Comparison of ENCODE assay signal across 1 cellular context in the genomic region with DNA sequence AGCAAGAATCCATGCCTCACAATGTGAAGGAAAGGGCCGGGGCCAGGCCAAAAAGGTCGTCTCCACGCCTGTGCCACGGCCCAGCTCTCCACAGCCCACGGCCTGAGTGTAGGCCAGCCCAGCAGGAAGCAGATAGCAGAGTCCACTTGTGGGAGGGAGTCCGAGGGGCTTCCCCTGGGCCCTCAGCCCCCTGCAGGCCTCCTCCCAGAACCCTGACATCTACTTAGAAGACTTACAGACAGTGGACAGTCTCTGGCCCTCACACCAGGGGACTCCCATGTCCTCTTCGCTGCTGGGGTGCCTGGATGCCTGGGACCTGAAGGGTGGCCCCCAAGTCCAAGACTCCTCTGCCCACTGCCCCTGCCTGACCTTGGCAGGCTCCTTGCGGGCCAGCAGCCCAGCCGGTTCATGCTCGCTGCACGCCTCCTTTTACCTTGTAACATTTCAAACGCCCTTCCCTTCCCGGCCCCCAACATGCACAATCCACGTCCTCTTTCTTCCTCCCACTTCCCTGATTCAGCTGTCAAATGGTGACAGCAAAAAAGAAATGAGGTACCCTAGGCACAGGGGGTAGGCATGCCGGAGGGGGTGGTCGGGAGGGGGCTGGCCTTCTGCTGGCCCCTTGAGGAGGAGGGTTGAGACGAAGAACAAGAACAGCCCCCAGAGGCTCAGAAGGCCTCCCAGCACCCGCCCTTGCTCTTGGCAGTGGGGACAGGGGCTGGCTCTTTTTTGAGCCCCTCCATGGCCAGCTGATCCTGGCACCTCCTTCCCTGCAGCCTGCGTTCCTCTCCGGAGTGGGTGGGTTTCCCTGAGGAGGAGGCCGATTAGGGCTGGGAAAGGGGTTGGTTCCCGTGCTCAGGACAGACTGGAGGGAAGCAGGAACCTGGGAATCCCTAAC.
A peak's percentile ranks its signal among the peaks of the same experiment; 100 is the strongest.
TF ChIP-seq lines count a peak whose summit lies in the region.

No MANE protein-coding gene starts in this region.

TF ChIP-seq in K562, 482 proteins besides CTCF, POLR2A, EP300 and RAD21 (continued from another document and continues in another):
- TF ChIP-seq, protein P1, sequence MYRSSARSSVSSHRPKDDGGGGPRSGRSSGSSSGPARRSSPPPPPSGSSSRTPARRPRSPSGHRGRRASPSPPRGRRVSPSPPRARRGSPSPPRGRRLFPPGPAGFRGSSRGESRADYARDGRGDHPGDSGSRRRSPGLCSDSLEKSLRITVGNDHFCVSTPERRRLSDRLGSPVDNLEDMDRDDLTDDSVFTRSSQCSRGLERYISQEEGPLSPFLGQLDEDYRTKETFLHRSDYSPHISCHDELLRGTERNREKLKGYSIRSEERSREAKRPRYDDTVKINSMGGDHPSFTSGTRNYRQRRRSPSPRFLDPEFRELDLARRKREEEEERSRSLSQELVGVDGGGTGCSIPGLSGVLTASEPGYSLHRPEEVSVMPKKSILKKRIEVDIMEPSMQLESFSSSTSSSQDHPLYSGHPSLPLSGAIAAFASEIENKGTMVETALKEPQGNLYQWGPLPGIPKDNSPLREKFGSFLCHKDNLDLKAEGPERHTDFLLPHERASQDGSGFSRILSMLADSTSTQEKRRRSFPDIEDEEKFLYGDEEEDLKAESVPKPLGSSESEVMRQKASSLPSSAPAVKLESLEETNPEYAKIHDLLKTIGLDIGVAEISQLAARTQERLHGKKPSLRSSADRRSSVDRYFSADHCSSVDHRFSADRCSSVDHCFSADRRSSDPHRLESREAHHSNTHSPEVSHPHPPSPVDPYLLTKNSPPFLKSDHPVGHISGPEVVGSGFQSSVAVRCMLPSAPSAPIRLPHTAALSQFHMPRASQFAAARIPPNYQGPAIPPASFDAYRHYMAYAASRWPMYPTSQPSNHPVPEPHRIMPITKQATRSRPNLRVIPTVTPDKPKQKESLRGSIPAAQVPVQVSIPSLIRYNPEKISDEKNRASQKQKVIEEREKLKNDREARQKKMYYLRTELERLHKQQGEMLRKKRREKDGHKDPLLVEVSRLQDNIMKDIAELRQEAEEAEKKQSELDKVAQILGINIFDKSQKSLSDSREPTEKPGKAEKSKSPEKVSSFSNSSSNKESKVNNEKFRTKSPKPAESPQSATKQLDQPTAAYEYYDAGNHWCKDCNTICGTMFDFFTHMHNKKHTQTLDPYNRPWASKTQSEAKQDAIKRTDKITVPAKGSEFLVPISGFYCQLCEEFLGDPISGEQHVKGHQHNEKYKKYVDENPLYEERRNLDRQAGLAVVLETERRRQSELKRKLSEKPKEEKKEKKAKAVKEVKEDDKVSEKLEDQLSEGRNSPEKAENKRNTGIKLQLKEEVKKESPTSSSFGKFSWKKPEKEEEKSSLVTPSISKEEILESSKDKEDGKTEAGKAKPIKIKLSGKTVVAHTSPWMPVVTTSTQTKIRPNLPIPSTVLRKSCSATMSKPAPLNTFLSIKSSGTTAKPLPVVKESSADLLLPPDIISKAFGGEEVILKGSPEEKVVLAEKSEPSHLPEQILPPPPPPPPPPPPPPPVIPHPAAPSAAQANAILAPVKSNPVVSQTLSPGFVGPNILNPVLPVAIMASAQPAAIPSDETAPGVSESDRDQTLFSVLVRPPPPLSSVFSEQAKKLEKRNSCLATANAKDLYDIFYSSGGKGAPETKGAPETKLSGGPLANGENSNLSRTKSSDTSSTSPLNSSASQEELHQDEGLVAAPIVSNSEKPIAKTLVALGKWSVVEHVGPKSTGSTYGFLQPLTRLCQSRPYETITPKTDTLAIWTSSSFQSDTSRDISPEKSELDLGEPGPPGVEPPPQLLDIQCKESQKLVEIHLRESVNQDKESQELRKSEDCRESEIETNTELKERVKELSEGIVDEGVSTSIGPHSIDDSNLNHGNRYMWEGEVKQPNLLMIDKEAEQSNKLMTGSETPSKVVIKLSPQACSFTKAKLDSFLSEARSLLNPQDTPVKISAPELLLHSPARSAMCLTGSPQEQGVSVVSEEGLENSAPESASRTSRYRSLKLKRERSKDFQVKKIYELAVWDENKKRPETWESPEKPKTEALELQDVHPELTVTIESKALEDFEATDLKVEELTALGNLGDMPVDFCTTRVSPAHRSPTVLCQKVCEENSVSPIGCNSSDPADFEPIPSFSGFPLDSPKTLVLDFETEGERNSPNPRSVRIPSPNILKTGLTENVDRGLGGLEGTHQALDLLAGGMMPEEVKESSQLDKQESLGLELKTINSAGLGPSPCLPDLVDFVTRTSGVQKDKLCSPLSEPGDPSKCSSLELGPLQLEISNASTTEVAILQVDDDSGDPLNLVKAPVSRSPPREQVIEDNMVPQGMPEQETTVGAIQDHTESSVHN (IDR thresholded peaks at IDR 0.05; ENCODE audit: borderline replicate concordance in 1 of 2, low read depth in 1 of 2), result no peak
- no peak; the same call in 1 of the 2 replicates for TF ChIP-seq HCFC1 (IDR thresholded peaks at IDR 0.05; ENCODE audit: low read depth, low read length)
- TF ChIP-seq, protein P2, sequence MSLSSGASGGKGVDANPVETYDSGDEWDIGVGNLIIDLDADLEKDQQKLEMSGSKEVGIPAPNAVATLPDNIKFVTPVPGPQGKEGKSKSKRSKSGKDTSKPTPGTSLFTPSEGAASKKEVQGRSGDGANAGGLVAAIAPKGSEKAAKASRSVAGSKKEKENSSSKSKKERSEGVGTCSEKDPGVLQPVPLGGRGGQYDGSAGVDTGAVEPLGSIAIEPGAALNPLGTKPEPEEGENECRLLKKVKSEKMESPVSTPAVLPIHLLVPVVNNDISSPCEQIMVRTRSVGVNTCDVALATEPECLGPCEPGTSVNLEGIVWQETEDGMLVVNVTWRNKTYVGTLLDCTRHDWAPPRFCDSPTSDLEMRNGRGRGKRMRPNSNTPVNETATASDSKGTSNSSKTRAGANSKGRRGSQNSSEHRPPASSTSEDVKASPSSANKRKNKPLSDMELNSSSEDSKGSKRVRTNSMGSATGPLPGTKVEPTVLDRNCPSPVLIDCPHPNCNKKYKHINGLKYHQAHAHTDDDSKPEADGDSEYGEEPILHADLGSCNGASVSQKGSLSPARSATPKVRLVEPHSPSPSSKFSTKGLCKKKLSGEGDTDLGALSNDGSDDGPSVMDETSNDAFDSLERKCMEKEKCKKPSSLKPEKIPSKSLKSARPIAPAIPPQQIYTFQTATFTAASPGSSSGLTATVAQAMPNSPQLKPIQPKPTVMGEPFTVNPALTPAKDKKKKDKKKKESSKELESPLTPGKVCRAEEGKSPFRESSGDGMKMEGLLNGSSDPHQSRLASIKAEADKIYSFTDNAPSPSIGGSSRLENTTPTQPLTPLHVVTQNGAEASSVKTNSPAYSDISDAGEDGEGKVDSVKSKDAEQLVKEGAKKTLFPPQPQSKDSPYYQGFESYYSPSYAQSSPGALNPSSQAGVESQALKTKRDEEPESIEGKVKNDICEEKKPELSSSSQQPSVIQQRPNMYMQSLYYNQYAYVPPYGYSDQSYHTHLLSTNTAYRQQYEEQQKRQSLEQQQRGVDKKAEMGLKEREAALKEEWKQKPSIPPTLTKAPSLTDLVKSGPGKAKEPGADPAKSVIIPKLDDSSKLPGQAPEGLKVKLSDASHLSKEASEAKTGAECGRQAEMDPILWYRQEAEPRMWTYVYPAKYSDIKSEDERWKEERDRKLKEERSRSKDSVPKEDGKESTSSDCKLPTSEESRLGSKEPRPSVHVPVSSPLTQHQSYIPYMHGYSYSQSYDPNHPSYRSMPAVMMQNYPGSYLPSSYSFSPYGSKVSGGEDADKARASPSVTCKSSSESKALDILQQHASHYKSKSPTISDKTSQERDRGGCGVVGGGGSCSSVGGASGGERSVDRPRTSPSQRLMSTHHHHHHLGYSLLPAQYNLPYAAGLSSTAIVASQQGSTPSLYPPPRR (CRISPR knock-in tag; IDR thresholded peaks at IDR 0.05; ENCODE audit: borderline replicate concordance), result no peak
- TF ChIP-seq TBP (optimal IDR thresholded peaks at IDR 0.05; ENCODE audit: low read depth, low read length), result no peak
- peak; percentile 32 for TF ChIP-seq GATAD2B (IDR thresholded peaks at IDR 0.05; ENCODE audit: borderline replicate concordance)
- no peak for TF ChIP-seq KDM4B (IDR thresholded peaks at IDR 0.05; ENCODE audit: borderline replicate concordance in 2 of 2, low read depth in 1 of 2)
- no peak for TF ChIP-seq ARID1B (IDR thresholded peaks at IDR 0.05)
- TF ChIP-seq, protein P3, sequence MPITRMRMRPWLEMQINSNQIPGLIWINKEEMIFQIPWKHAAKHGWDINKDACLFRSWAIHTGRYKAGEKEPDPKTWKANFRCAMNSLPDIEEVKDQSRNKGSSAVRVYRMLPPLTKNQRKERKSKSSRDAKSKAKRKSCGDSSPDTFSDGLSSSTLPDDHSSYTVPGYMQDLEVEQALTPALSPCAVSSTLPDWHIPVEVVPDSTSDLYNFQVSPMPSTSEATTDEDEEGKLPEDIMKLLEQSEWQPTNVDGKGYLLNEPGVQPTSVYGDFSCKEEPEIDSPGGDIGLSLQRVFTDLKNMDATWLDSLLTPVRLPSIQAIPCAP (CRISPR knock-in tag; IDR thresholded peaks at IDR 0.05; ENCODE audit: borderline replicate concordance), result no peak
- TF ChIP-seq GTF2A2 (tag; IDR thresholded peaks at IDR 0.05), result peak; percentile 47
- no peak for TF ChIP-seq CBX5 (IDR thresholded peaks at IDR 0.05; ENCODE audit: borderline replicate concordance, low read depth)
- no peak for TF ChIP-seq ATF7 (IDR thresholded peaks at IDR 0.05)
- TF ChIP-seq, protein P4, sequence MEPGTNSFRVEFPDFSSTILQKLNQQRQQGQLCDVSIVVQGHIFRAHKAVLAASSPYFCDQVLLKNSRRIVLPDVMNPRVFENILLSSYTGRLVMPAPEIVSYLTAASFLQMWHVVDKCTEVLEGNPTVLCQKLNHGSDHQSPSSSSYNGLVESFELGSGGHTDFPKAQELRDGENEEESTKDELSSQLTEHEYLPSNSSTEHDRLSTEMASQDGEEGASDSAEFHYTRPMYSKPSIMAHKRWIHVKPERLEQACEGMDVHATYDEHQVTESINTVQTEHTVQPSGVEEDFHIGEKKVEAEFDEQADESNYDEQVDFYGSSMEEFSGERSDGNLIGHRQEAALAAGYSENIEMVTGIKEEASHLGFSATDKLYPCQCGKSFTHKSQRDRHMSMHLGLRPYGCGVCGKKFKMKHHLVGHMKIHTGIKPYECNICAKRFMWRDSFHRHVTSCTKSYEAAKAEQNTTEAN (CRISPR knock-in tag; IDR thresholded peaks at IDR 0.05), result no peak
- 0 out of 2 replicates have a peak, but pooled peaks have one; percentile 5 for TF ChIP-seq ZNF76 (CRISPR knock-in tag; IDR thresholded peaks at IDR 0.05; ENCODE audit: borderline replicate concordance)
- TF ChIP-seq ZBTB7A (IDR thresholded peaks at IDR 0.05; ENCODE audit: borderline replicate concordance, control insufficient read depth, low read depth, low read length), result peak; percentile 83
- TF ChIP-seq ETS2 (tag; IDR thresholded peaks at IDR 0.05; ENCODE audit: borderline replicate concordance, poor library complexity, severe bottlenecking), result no peak
- TF ChIP-seq, protein P5, sequence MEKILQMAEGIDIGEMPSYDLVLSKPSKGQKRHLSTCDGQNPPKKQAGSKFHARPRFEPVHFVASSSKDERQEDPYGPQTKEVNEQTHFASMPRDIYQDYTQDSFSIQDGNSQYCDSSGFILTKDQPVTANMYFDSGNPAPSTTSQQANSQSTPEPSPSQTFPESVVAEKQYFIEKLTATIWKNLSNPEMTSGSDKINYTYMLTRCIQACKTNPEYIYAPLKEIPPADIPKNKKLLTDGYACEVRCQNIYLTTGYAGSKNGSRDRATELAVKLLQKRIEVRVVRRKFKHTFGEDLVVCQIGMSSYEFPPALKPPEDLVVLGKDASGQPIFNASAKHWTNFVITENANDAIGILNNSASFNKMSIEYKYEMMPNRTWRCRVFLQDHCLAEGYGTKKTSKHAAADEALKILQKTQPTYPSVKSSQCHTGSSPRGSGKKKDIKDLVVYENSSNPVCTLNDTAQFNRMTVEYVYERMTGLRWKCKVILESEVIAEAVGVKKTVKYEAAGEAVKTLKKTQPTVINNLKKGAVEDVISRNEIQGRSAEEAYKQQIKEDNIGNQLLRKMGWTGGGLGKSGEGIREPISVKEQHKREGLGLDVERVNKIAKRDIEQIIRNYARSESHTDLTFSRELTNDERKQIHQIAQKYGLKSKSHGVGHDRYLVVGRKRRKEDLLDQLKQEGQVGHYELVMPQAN (IDR thresholded peaks at IDR 0.05; ENCODE audit: borderline replicate concordance), result no peak
- no peak for TF ChIP-seq MCM3 (IDR thresholded peaks at IDR 0.05)
- no peak for TF ChIP-seq ARNT (IDR thresholded peaks at IDR 0.05)
- 0 out of 2 replicates have a peak, but pooled peaks have one; percentile 45 for TF ChIP-seq ZNF197 (CRISPR knock-in tag; IDR thresholded peaks at IDR 0.05; ENCODE audit: low read depth)
- no peak for TF ChIP-seq ELF1 (tag; IDR thresholded peaks at IDR 0.05)
- TF ChIP-seq SP2 (IDR thresholded peaks at IDR 0.05; ENCODE audit: extremely low read depth, low read depth, low read length, poor library complexity, severe bottlenecking), result no peak
- TF ChIP-seq, protein P6, sequence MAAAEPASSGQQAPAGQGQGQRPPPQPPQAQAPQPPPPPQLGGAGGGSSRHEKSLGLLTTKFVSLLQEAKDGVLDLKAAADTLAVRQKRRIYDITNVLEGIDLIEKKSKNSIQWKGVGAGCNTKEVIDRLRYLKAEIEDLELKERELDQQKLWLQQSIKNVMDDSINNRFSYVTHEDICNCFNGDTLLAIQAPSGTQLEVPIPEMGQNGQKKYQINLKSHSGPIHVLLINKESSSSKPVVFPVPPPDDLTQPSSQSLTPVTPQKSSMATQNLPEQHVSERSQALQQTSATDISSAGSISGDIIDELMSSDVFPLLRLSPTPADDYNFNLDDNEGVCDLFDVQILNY (CRISPR knock-in tag; IDR thresholded peaks at IDR 0.05), result no peak
- TF ChIP-seq ZKSCAN8 (CRISPR knock-in tag; IDR thresholded peaks at IDR 0.05), result no peak; the same call in 1 of the 2 replicates
- TF ChIP-seq ESRRA (IDR thresholded peaks at IDR 0.05; ENCODE audit: borderline replicate concordance, low read depth), result peak; percentile 11; the same call in 1 of the 2 replicates
- TF ChIP-seq ZBTB8A (IDR thresholded peaks at IDR 0.05; ENCODE audit: partially characterized antibody), result no peak
- TF ChIP-seq, protein P7, sequence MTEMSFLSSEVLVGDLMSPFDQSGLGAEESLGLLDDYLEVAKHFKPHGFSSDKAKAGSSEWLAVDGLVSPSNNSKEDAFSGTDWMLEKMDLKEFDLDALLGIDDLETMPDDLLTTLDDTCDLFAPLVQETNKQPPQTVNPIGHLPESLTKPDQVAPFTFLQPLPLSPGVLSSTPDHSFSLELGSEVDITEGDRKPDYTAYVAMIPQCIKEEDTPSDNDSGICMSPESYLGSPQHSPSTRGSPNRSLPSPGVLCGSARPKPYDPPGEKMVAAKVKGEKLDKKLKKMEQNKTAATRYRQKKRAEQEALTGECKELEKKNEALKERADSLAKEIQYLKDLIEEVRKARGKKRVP (CRISPR knock-in tag; IDR thresholded peaks at IDR 0.05), result no peak; the same call in 1 of the 2 replicates
- TF ChIP-seq, protein P8, sequence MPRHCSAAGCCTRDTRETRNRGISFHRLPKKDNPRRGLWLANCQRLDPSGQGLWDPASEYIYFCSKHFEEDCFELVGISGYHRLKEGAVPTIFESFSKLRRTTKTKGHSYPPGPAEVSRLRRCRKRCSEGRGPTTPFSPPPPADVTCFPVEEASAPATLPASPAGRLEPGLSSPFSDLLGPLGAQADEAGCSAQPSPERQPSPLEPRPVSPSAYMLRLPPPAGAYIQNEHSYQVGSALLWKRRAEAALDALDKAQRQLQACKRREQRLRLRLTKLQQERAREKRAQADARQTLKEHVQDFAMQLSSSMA (CRISPR knock-in tag; IDR thresholded peaks at IDR 0.05), result no peak
- TF ChIP-seq BRD4 (IDR thresholded peaks at IDR 0.05), result peak; percentile 59; the same call in 1 of the 2 replicates
- TF ChIP-seq ZNF140 (CRISPR knock-in tag; IDR thresholded peaks at IDR 0.05), result no peak
- no peak for TF ChIP-seq ZEB2 (IDR thresholded peaks at IDR 0.05)
- no peak for TF ChIP-seq ZNF143 (CRISPR knock-in tag; IDR thresholded peaks at IDR 0.05)
- peak; percentile 48; the same call in 1 of the 2 replicates for TF ChIP-seq NR2C2 (CRISPR knock-in tag; IDR thresholded peaks at IDR 0.05)
- no peak for TF ChIP-seq NR2C2 (tag; IDR thresholded peaks at IDR 0.05)
- TF ChIP-seq ZNF175 (CRISPR knock-in tag; IDR thresholded peaks at IDR 0.05; ENCODE audit: low read depth), result peak; percentile 29; the same call in 1 of the 2 replicates
